25 cellular contexts compared by ENCODE assay signal in genomic region chr19:17020380-17020779, GRCh38. TPM values are rescaled to one million over a fixed set of nuclear protein-coding genes. Genes with fewer than 3 reads are reported as not detected.
DNase-seq lines count a peak whose midpoint lies in the region; FAIRE-seq lines count a peak whose summit lies in the region.
"Had no signal": no experiment of that assay in that cellular context is flagged by ENCODE, and none has a peak within 500 bp of the region (broad histone marks: within the 10 kb centered on the region; RNA-seq: fewer than 3 reads in every experiment).

No MANE protein-coding gene starts in this region.

- peaks cover 16% of the 10 kb centered on the region for H3K9me3 Mint-ChIP-seq in activated naive CD4-positive, alpha-beta T cell treated with anti-CD3 and anti-CD28 coated beads for 36 hours

- H3K27ac ChIP-seq in angular gyrus (ENCODE audit: low read depth, low read length): peak overlapping the region; percentile 8
- H3K27ac ChIP-seq: coronary artery, HL-60, ovary, SJSA1 had no signal

- FAIRE-seq in HTR-8/SVneo (lab: Jason Lieb, UNC) (peak; percentile 65), GM19239 (lab: Jason Lieb, UNC) (no peak)
- FAIRE-seq: D721Med, GM12878, RCC 7860 had no signal

- no peak for DNase-seq in HTR-8/SVneo (ENCODE audit: insufficient read length, low spot score)
- DNase-seq in left kidney (ENCODE audit: low read depth, low spot score): peak; percentile 39
- DNase-seq in superior temporal gyrus (ENCODE audit: extremely low spot score): peak; percentile 16
- DNase-seq in GM19239 (ENCODE audit: insufficient read length, low spot score): no peak
- no peak for DNase-seq in activated naive CD4-positive, alpha-beta T cell treated with anti-CD3 and anti-CD28 coated beads for 36 hours
- no peak for DNase-seq in NCI-H2107 treated with DMSO at 0.1 percent for 48 hours (lab: John Stamatoyannopoulos, UW; ENCODE audit: unreplicated experiment)
- DNase-seq: activated CD4-positive, alpha-beta T cell treated with anti-CD3 and anti-CD28 coated beads, Interleukin-2, amount 50 U/mL, for 4 hours; activated CD8-positive, alpha-beta memory T cell treated with anti-CD3 and anti-CD28 coated beads, Interleukin-2, amount 50 U/mL, for 48 hours; activated naive CD4-positive, alpha-beta T cell treated with anti-CD3 and anti-CD28 coated beads, Interleukin-2, amount 50 U/mL, for 16 hours; foreskin melanocyte; immature natural killer cell; natural killer cell; NCI-H1694 treated with DMSO at 0.1 percent for 48 hours; NCI-H524 treated with DMSO at 0.1 percent for 48 hours; ovary; right cardiac atrium; stimulated activated CD4-positive, alpha-beta T cell treated with anti-CD3 and anti-CD28 coated beads, Interleukin-4, amount 100 ng/mL, for 1 hour; T-helper 1 cell had no signal

- H3K4me1 Mint-ChIP-seq in activated naive CD4-positive, alpha-beta T cell treated with anti-CD3 and anti-CD28 coated beads for 36 hours (ENCODE audit: low read depth): no peaks in the 10 kb centered on the region
- H3K4me1 Mint-ChIP-seq: immature natural killer cell, natural killer cell had no signal

- peaks cover 12% of the 10 kb centered on the region for H3K27me3 Mint-ChIP-seq in activated naive CD4-positive, alpha-beta T cell treated with anti-CD3 and anti-CD28 coated beads for 36 hours (ENCODE audit: low read depth)

- peaks cover 1% of the 10 kb centered on the region for H3K36me3 Mint-ChIP-seq in activated naive CD4-positive, alpha-beta T cell treated with anti-CD3 and anti-CD28 coated beads for 36 hours (ENCODE audit: low read depth)
- H3K36me3 Mint-ChIP-seq: natural killer cell had no signal

- H3K27ac Mint-ChIP-seq in activated naive CD4-positive, alpha-beta T cell treated with anti-CD3 and anti-CD28 coated beads for 36 hours: no peak overlapping the region
- H3K27ac Mint-ChIP-seq: immature natural killer cell, natural killer cell had no signal

- H3K4me3 Mint-ChIP-seq in activated naive CD4-positive, alpha-beta T cell treated with anti-CD3 and anti-CD28 coated beads for 36 hours: no peak overlapping the region
- H3K4me3 Mint-ChIP-seq: immature natural killer cell, natural killer cell had no signal

- CTCF ChIA-PET in activated naive CD4-positive, alpha-beta T cell treated with anti-CD3 and anti-CD28 coated beads for 36 hours (lab: Charles Lee): no interaction called here

- intact Hi-C loops in activated naive CD4-positive, alpha-beta T cell treated with anti-CD3 and anti-CD28 coated beads for 36 hours (cut with micrococcal nuclease): no loop called here

RNA-seq across cellular contexts. Expression of gene CPAMD8, which starts 6.2 kb away (rescaled TPM):
- under 1 TPM; 0.41 to 0.44 TPM for total RNA-seq in activated naive CD4-positive, alpha-beta T cell treated with anti-CD3 and anti-CD28 coated beads for 36 hours

RNA-seq across cellular contexts. Expression of gene HAUS8, which starts 54.9 kb away (rescaled TPM):
- 10 to 100 TPM; 47.3 to 48.8 TPM for total RNA-seq in activated naive CD4-positive, alpha-beta T cell treated with anti-CD3 and anti-CD28 coated beads for 36 hours

RNA-seq across cellular contexts. Expression of gene MYO9B, which starts 55.2 kb away (rescaled TPM):
- total RNA-seq in activated naive CD4-positive, alpha-beta T cell treated with anti-CD3 and anti-CD28 coated beads for 36 hours: 10 to 100 TPM; 73.1 to 78.6 TPM

Comparison
In these comparisons a context has a peak if more than half of its experiments do, and no peak if none do; other contexts are left out.
1. DNase-seq: peak in left kidney (single experiment) and superior temporal gyrus (single experiment); none in HTR-8/SVneo (single experiment), GM19239 (single experiment), activated naive CD4-positive, alpha-beta T cell treated with anti-CD3 and anti-CD28 coated beads for 36 hours (single experiment) and NCI-H2107 treated with DMSO at 0.1 percent for 48 hours (single experiment).